Comparison of ENCODE assay signal across 16 cellular contexts in the genomic region with DNA sequence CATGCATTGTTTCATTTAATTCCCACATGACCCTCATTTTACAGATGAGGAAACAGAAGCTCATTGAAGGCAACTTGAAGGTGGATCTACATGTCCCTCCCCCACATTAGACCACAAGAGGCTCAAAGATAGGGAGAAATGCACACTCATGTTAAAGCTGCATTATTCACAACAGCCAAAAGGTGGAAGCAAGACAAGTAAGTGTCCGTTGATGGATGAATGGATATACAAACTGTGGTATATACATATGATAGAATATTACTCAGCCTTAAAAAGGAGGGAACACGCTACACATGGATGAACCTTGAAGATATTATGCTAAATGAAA.
DNase-seq lines count a peak whose midpoint lies in the region; ATAC-seq and TF ChIP-seq lines count a peak whose summit lies in the region.
"Had no signal": no experiment of that assay in that cellular context is flagged by ENCODE, and none has a peak within 500 bp of the region (broad histone marks: within the 10 kb centered on the region; RNA-seq: fewer than 3 reads in every experiment).

No MANE protein-coding gene starts in this region.

- H3K27ac ChIP-seq in transverse colon = peak overlapping the region; percentile 76 to 82 (median 80)
- H3K27ac ChIP-seq in CD4-positive, alpha-beta memory T cell (ENCODE audit: low read depth, low read length) = no peak overlapping the region
- H3K27ac ChIP-seq: SJCRH30, vagina had no signal

- peaks cover 14 to 39% (median 31%) of the 10 kb centered on the region in 4 donors for H3K4me1 ChIP-seq in transverse colon
- H3K4me1 ChIP-seq in CD4-positive, alpha-beta memory T cell (ENCODE audit: insufficient read depth, low read length) = peaks cover 28% of the 10 kb centered on the region

- H3K4me1 Mint-ChIP-seq in activated CD8-positive, alpha-beta T cell treated with anti-CD3 and anti-CD28 coated beads for 36 hours (ENCODE audit: low read depth) = peaks cover 31% of the 10 kb centered on the region
- H3K4me1 Mint-ChIP-seq in activated CD8-positive, alpha-beta T cell treated with anti-CD3 and anti-CD28 coated beads, Interleukin-2, amount 10 ng/mL, durations not matched to agents 7 days and 5 days (ENCODE audit: low read depth) = peaks cover 47% of the 10 kb centered on the region
- peaks cover 27 to 45% (median 37%) of the 10 kb centered on the region in 4 donors for H3K4me1 Mint-ChIP-seq in CD4-positive, alpha-beta memory T cell

- ATAC-seq in activated CD8-positive, alpha-beta T cell treated with anti-CD3 and anti-CD28 coated beads for 36 hours = peak; percentile 7
- ATAC-seq in activated CD8-positive, alpha-beta T cell treated with anti-CD3 and anti-CD28 coated beads, Interleukin-2, amount 10 ng/mL, durations not matched to agents 7 days and 5 days = no peak
- ATAC-seq in HG03108 (IDR thresholded peaks at IDR 0.05; ENCODE audit: unreplicated experiment) = no peak
- no peak for ATAC-seq in HG03159 (IDR thresholded peaks at IDR 0.05; ENCODE audit: unreplicated experiment)
- ATAC-seq: activated T-cell treated with anti-CD3 and anti-CD28 coated beads, Interleukin-2, amount 50 U/mL, for 72 hours had no signal

- H3K36me3 ChIP-seq in transverse colon = no peaks in the 10 kb centered on the region
- H3K36me3 ChIP-seq in CD4-positive, alpha-beta memory T cell (ENCODE audit: insufficient read depth, low read length) = no peaks in the 10 kb centered on the region
- H3K36me3 ChIP-seq: SJCRH30, vagina had no signal

- no peaks in the 10 kb centered on the region for H3K9me3 ChIP-seq in transverse colon
- no peaks in the 10 kb centered on the region for H3K9me3 ChIP-seq in CD4-positive, alpha-beta memory T cell (ENCODE audit: control insufficient read depth in 1 of 2, low read length in 2 of 2)
- H3K9me3 ChIP-seq: vagina had no signal

- TF ChIP-seq POLR2A in transverse colon (IDR thresholded peaks at IDR 0.05) = no peak

- no peaks in the 10 kb centered on the region for H3K27me3 ChIP-seq in transverse colon
- no peaks in the 10 kb centered on the region for H3K27me3 ChIP-seq in CD4-positive, alpha-beta memory T cell (ENCODE audit: insufficient read depth, low read length)
- H3K27me3 ChIP-seq: SJCRH30, vagina had no signal

- intact Hi-C loops in activated CD8-positive, alpha-beta T cell treated with anti-CD3 and anti-CD28 coated beads for 36 hours (cut with micrococcal nuclease) = no loop called here
- intact Hi-C loops in transverse colon (cut with DNase I; ENCODE audit: low total_unique reads) = no loop called here
- intact Hi-C loops in CD4-positive, alpha-beta memory T cell (cut with micrococcal nuclease) = no loop called here

- CTCF ChIA-PET in activated CD8-positive, alpha-beta T cell treated with anti-CD3 and anti-CD28 coated beads for 36 hours (lab: Charles Lee) = interaction anchor here (1.0 to 1.1 kb wide), 2 partner anchors 49 to 765 kb away, joined by 3 read pairs; no protein-coding TSS in a partner anchor
- CTCF ChIA-PET in activated CD8-positive, alpha-beta T cell treated with anti-CD3 and anti-CD28 coated beads, Interleukin-2, amount 10 ng/mL, durations not matched to agents 7 days and 5 days (lab: Charles Lee) = interaction anchor here (0.6 to 1.4 kb wide), 2 partner anchors 10 to 87 kb away, joined by 3 to 5 read pairs; no protein-coding TSS in a partner anchor
- CTCF ChIA-PET in CD4-positive, alpha-beta memory T cell (lab: Charles Lee; ENCODE audit: partially characterized antibody) = interaction anchor here (0.6 to 1.1 kb wide), 2 partner anchors 10 to 97 kb away, joined by 4 read pairs; no protein-coding TSS in a partner anchor

- H3K27me3 Mint-ChIP-seq in activated CD8-positive, alpha-beta T cell treated with anti-CD3 and anti-CD28 coated beads for 36 hours = no peaks in the 10 kb centered on the region
- H3K27me3 Mint-ChIP-seq in activated CD8-positive, alpha-beta T cell treated with anti-CD3 and anti-CD28 coated beads, Interleukin-2, amount 10 ng/mL, durations not matched to agents 7 days and 5 days (ENCODE audit: low read depth) = no peaks in the 10 kb centered on the region
- peaks cover 0 to 2% of the 10 kb centered on the region in 2 donors for H3K27me3 Mint-ChIP-seq in CD4-positive, alpha-beta memory T cell
- H3K27me3 Mint-ChIP-seq: activated B cell treated with CpG ODN at 0.5 μM for 24 hours had no signal

- H3K4me3 Mint-ChIP-seq in activated CD8-positive, alpha-beta T cell treated with anti-CD3 and anti-CD28 coated beads for 36 hours = no peak overlapping the region
- no peak overlapping the region for H3K4me3 Mint-ChIP-seq in activated CD8-positive, alpha-beta T cell treated with anti-CD3 and anti-CD28 coated beads, Interleukin-2, amount 10 ng/mL, durations not matched to agents 7 days and 5 days
- no peak overlapping the region for H3K4me3 Mint-ChIP-seq in CD4-positive, alpha-beta memory T cell
- H3K4me3 Mint-ChIP-seq: activated B cell treated with CpG ODN at 0.5 μM for 24 hours; activated T-cell treated with anti-CD3 and anti-CD28 coated beads, Interleukin-2, amount 50 U/mL, for 72 hours had no signal

- DNase-seq in activated CD8-positive, alpha-beta T cell treated with anti-CD3 and anti-CD28 coated beads for 36 hours = no peak
- no peak for DNase-seq in activated CD8-positive, alpha-beta T cell treated with anti-CD3 and anti-CD28 coated beads, Interleukin-2, amount 10 ng/mL, durations not matched to agents 7 days and 5 days
- DNase-seq in SK-MEL-5 (ENCODE audit: low read depth, low spot score) (peak; percentile 41), fibroblast of mammary gland (ENCODE audit: low read depth) (peak; percentile 33), transverse colon (no peak)
- no peak for DNase-seq in CD4-positive, alpha-beta memory T cell
- DNase-seq: activated B cell treated with CpG ODN at 0.5 μM for 24 hours; activated T-cell treated with anti-CD3 and anti-CD28 coated beads, Interleukin-2, amount 50 U/mL, for 72 hours; effector memory CD4-positive, alpha-beta T cell; hypothalamus; NCI-H446 treated with DMSO at 0.1 percent for 48 hours; posterior cingulate gyrus had no signal

- POLR2A ChIA-PET in activated CD8-positive, alpha-beta T cell treated with anti-CD3 and anti-CD28 coated beads for 36 hours (lab: Charles Lee) = no interaction called here
- POLR2A ChIA-PET in activated CD8-positive, alpha-beta T cell treated with anti-CD3 and anti-CD28 coated beads, Interleukin-2, amount 10 ng/mL, durations not matched to agents 7 days and 5 days (lab: Charles Lee) = interaction anchor here (0.7 kb wide), 1 partner anchor 95 kb away, joined by 3 read pairs; no protein-coding TSS in a partner anchor
- POLR2A ChIA-PET in CD4-positive, alpha-beta memory T cell (lab: Charles Lee; ENCODE audit: partially characterized antibody) = interaction anchor here (1.9 kb wide), 1 partner anchor 8 kb away, joined by 11 read pairs; no protein-coding TSS in a partner anchor

- in situ Hi-C loops in SK-MEL-5 (cut with HindIII; ENCODE audit: low pct_unique_long_range_greater_than_20kb, low sequenced_read_pairs) (no loop called here), transverse colon (cut with MboI; ENCODE audit: low pct_ligation_motif_present in 1 of 4, low pct_unique_long_range_greater_than_20kb in 1 of 4, low sequenced_read_pairs in 3 of 4) (no loop called here)

- TF ChIP-seq CTCF in activated CD8-positive, alpha-beta T cell treated with anti-CD3 and anti-CD28 coated beads for 36 hours (IDR thresholded peaks at IDR 0.05) = no peak
- no peak for TF ChIP-seq CTCF in fibroblast of mammary gland (conservative IDR thresholded peaks at IDR 0.05; ENCODE audit: control insufficient read depth, insufficient read depth, low read depth, low read length)
- TF ChIP-seq CTCF in transverse colon (IDR thresholded peaks at IDR 0.05) = no peak

- H3K4me3 ChIP-seq in fibroblast of mammary gland (ENCODE audit: control insufficient read depth, low read depth, low read length) = no peak overlapping the region
- no peak overlapping the region for H3K4me3 ChIP-seq in transverse colon
- no peak overlapping the region for H3K4me3 ChIP-seq in CD4-positive, alpha-beta memory T cell (ENCODE audit: low read length in 2 of 2)
- H3K4me3 ChIP-seq: SJCRH30, vagina had no signal

- no peaks in the 10 kb centered on the region for H3K9me3 Mint-ChIP-seq in activated CD8-positive, alpha-beta T cell treated with anti-CD3 and anti-CD28 coated beads for 36 hours
- H3K9me3 Mint-ChIP-seq in activated CD8-positive, alpha-beta T cell treated with anti-CD3 and anti-CD28 coated beads, Interleukin-2, amount 10 ng/mL, durations not matched to agents 7 days and 5 days (ENCODE audit: insufficient read depth) = no peaks in the 10 kb centered on the region
- peaks cover 0 to 2% (median 0%) of the 10 kb centered on the region in 8 donors for H3K9me3 Mint-ChIP-seq in CD4-positive, alpha-beta memory T cell
- H3K9me3 Mint-ChIP-seq: activated T-cell treated with anti-CD3 and anti-CD28 coated beads, Interleukin-2, amount 50 U/mL, for 72 hours had no signal

- H3K36me3 Mint-ChIP-seq in activated CD8-positive, alpha-beta T cell treated with anti-CD3 and anti-CD28 coated beads for 36 hours (ENCODE audit: low read depth) = no peaks in the 10 kb centered on the region
- no peaks in the 10 kb centered on the region for H3K36me3 Mint-ChIP-seq in activated CD8-positive, alpha-beta T cell treated with anti-CD3 and anti-CD28 coated beads, Interleukin-2, amount 10 ng/mL, durations not matched to agents 7 days and 5 days (ENCODE audit: low read depth)
- no peaks in the 10 kb centered on the region for H3K36me3 Mint-ChIP-seq in CD4-positive, alpha-beta memory T cell

- no peak overlapping the region for H3K27ac Mint-ChIP-seq in activated CD8-positive, alpha-beta T cell treated with anti-CD3 and anti-CD28 coated beads for 36 hours
- H3K27ac Mint-ChIP-seq in activated CD8-positive, alpha-beta T cell treated with anti-CD3 and anti-CD28 coated beads, Interleukin-2, amount 10 ng/mL, durations not matched to agents 7 days and 5 days = no peak overlapping the region
- H3K27ac Mint-ChIP-seq in CD4-positive, alpha-beta memory T cell = no peak overlapping the region
- H3K27ac Mint-ChIP-seq: activated B cell treated with CpG ODN at 0.5 μM for 24 hours; activated T-cell treated with anti-CD3 and anti-CD28 coated beads, Interleukin-2, amount 50 U/mL, for 72 hours had no signal

- 96% methylated on average over 2 of the region's 2 CpGs; no CpG with 5 or more reads in 1 of the 2 donors for WGBS in transverse colon (ENCODE audit: low coverage in 1 of 2), 2 donors

- TF ChIP-seq EP300 in transverse colon (IDR thresholded peaks at IDR 0.05; ENCODE audit: low read depth) = no peak

Comparison
In these comparisons a context has a peak if more than half of its experiments do, and no peak if none do; other contexts are left out.
1. DNase-seq: peak in SK-MEL-5 (single experiment) and fibroblast of mammary gland (single experiment); none in activated CD8-positive, alpha-beta T cell treated with anti-CD3 and anti-CD28 coated beads for 36 hours (single experiment), activated CD8-positive, alpha-beta T cell treated with anti-CD3 and anti-CD28 coated beads, Interleukin-2, amount 10 ng/mL, durations not matched to agents 7 days and 5 days (single experiment), transverse colon (single experiment) and CD4-positive, alpha-beta memory T cell (0 of 5).